ENCODE assay signal across 14 cellular contexts in genomic region chr11:74474316-74474715, GRCh38. TPM values are rescaled to one million over a fixed set of nuclear protein-coding genes. Genes with fewer than 3 reads are reported as not detected.
"Had no signal": no experiment of that assay in that cellular context is flagged by ENCODE, and none has a peak within 500 bp of the region (broad histone marks: within the 10 kb centered on the region; RNA-seq: fewer than 3 reads in every experiment).

No MANE protein-coding gene starts in this region.

- H3K9me3 ChIP-seq: sigmoid colon had no signal

- DNase-seq: activated naive CD4-positive, alpha-beta T cell treated with anti-CD3 and anti-CD28 coated beads, Interleukin-2, amount 10 ng/mL, durations not matched to agents 7 days and 5 days; activated T-cell treated with anti-CD3 and anti-CD28 coated beads, Interleukin-2, amount 50 U/mL, for 4 hours; caudate nucleus; dorsolateral prefrontal cortex; effector memory CD8-positive, alpha-beta T cell; foreskin melanocyte; hippocampal formation; kidney glomerular epithelial cell; sigmoid colon; stimulated activated CD4-positive, alpha-beta T cell treated with anti-CD3 and anti-CD28 coated beads, Interleukin-15, amount 100 ng/mL, for 24 hours; T-helper 9 cell had no signal

- H3K36me3 ChIP-seq: sigmoid colon had no signal

- ATAC-seq: activated T-cell treated with anti-CD3 and anti-CD28 coated beads, Interleukin-2, amount 50 U/mL, for 4 hours; effector memory CD8-positive, alpha-beta T cell; esophagus mucosa had no signal

- H3K4me1 ChIP-seq: sigmoid colon had no signal

- H3K27ac ChIP-seq: dorsolateral prefrontal cortex, sigmoid colon had no signal

- H3K27me3 ChIP-seq: dorsolateral prefrontal cortex, sigmoid colon had no signal

- H3K4me3 ChIP-seq: dorsolateral prefrontal cortex, sigmoid colon, smooth muscle cell had no signal

RNA-seq across cellular contexts. Expression of gene KCNE3, which starts 7.0 kb away (rescaled TPM):
- total RNA-seq: activated T-cell treated with anti-CD3 and anti-CD28 coated beads, Interleukin-2, amount 50 U/mL, for 4 hours; T-helper 1 cell treated with Interleukin-12 subunit alpha and Interleukin-12 subunit beta and Interleukin-4 antibody, amounts not matched to agents 30 ng/mL and 1 ng/mL, for 36 hours had no signal
